26 cellular contexts compared by ENCODE assay signal in genomic region chr1:44453798-44454349, GRCh38.
"Had no signal": no experiment of that assay in that cellular context is flagged by ENCODE, and none has a peak within 500 bp of the region (broad histone marks: within the 10 kb centered on the region; RNA-seq: fewer than 3 reads in every experiment).

No MANE protein-coding gene starts in this region.

- H3K4me1 Mint-ChIP-seq: mesothelial cell of epicardium; naive thymus-derived CD4-positive, alpha-beta T cell; stimulated activated naive B cell treated with anti-CD40 and anti-IgM and Interleukin-4, amounts not matched to agents 10 μg/mL and 1 μg/mL and 100 μg/mL, for 72 hours had no signal

- H3K27me3 ChIP-seq: ovary, right atrium auricular region had no signal

- H3K4me1 ChIP-seq: left ventricle myocardium inferior, right atrium auricular region, stomach, suprapubic skin, tibial artery, upper lobe of right lung had no signal

- H3K9me3 Mint-ChIP-seq: natural killer cell treated with Interleukin-12 subunit alpha and Interleukin-12 subunit beta and Interleukin-15 and Interleukin-18, amount 100 ng/mL, for 72 hours had no signal

- H3K4me3 Mint-ChIP-seq: mesothelial cell of epicardium; naive thymus-derived CD4-positive, alpha-beta T cell; natural killer cell treated with Interleukin-12 subunit alpha and Interleukin-12 subunit beta and Interleukin-15 and Interleukin-18, amount 100 ng/mL, for 72 hours; stimulated activated naive B cell treated with anti-CD40 and anti-IgM and Interleukin-4, amounts not matched to agents 10 μg/mL and 1 μg/mL and 100 μg/mL, for 72 hours had no signal

- H3K4me2 ChIP-seq: hepatocyte had no signal

- H2AFZ ChIP-seq: hepatocyte had no signal

- ATAC-seq: naive thymus-derived CD4-positive, alpha-beta T cell; natural killer cell treated with Interleukin-12 subunit alpha and Interleukin-12 subunit beta and Interleukin-15 and Interleukin-18, amount 100 ng/mL, for 72 hours; sciatic nerve; stimulated activated naive B cell treated with anti-CD40 and anti-IgM and Interleukin-4, amounts not matched to agents 10 μg/mL and 1 μg/mL and 100 μg/mL, for 72 hours; stimulated activated naive CD8-positive, alpha-beta T cell treated with anti-CD3 and anti-CD28 coated beads, Interleukin-15, Interleukin-2, amounts not matched to agents 100 U/mL and 50 U/mL, for 24 hours; upper lobe of right lung had no signal

- FAIRE-seq: urothelium cell line had no signal

- H3K36me3 ChIP-seq: left ventricle myocardium inferior, ovary, right atrium auricular region, stomach, suprapubic skin, thoracic aorta, tibial artery, upper lobe of right lung had no signal

- H3K4me3 ChIP-seq: hepatocyte, left ventricle myocardium inferior, lung, ovary, right atrium auricular region, skin epidermis, stomach, suprapubic skin, thoracic aorta, tibial artery, upper lobe of right lung had no signal

- H3K27ac ChIP-seq: hepatocyte, left ventricle myocardium inferior, ovary, right atrium auricular region, skin epidermis, stomach, suprapubic skin, thoracic aorta, tibial artery, upper lobe of right lung had no signal

- H3K9me3 ChIP-seq: ovary, suprapubic skin, thoracic aorta, tibial artery, upper lobe of right lung had no signal

- DNase-seq: islet precursor cell; left ventricle myocardium inferior; mesendoderm; naive thymus-derived CD4-positive, alpha-beta T cell; ovary; stimulated activated CD4-positive, alpha-beta T cell treated with anti-CD3 and anti-CD28 coated beads, Interleukin-12 subunit alpha, Interleukin-12 subunit beta, amount 100 ng/mL, for 4 hours; stimulated activated CD4-positive, alpha-beta T cell treated with anti-CD3 and anti-CD28 coated beads, Interleukin-15, amount 100 ng/mL, for 24 hours; stimulated activated CD4-positive, alpha-beta T cell treated with anti-CD3 and anti-CD28 coated beads, Interleukin-2, amount 100 ng/mL, for 24 hours; stimulated activated CD4-positive, alpha-beta T cell treated with anti-CD3 and anti-CD28 coated beads, Interleukin-4, amount 100 ng/mL, for 1 hour; stimulated activated naive B cell treated with anti-CD40 and anti-IgM and Interleukin-4, amounts not matched to agents 10 μg/mL and 1 μg/mL and 100 μg/mL, for 72 hours; stimulated activated naive CD8-positive, alpha-beta T cell treated with anti-CD3 and anti-CD28 coated beads, Interleukin-15, Interleukin-2, amounts not matched to agents 100 U/mL and 50 U/mL, for 24 hours; stomach; tibial artery; trophoblast cell; upper lobe of right lung had no signal

- H3K36me3 Mint-ChIP-seq: stimulated activated naive B cell treated with anti-CD40 and anti-IgM and Interleukin-4, amounts not matched to agents 10 μg/mL and 1 μg/mL and 100 μg/mL, for 72 hours had no signal

- H3K79me2 ChIP-seq: hepatocyte had no signal

- H3K27ac Mint-ChIP-seq: mesothelial cell of epicardium; naive thymus-derived CD4-positive, alpha-beta T cell; natural killer cell treated with Interleukin-12 subunit alpha and Interleukin-12 subunit beta and Interleukin-15 and Interleukin-18, amount 100 ng/mL, for 72 hours; progenitor cell of endocrine pancreas; stimulated activated naive B cell treated with anti-CD40 and anti-IgM and Interleukin-4, amounts not matched to agents 10 μg/mL and 1 μg/mL and 100 μg/mL, for 72 hours had no signal
